ENCODE assay signal across 13 cellular contexts in genomic region chr12:18461738-18462137, GRCh38.
A peak's percentile ranks its signal among the peaks of the same experiment; 100 is the strongest.
DNase-seq lines count a peak whose midpoint lies in the region; ATAC-seq and TF ChIP-seq lines count a peak whose summit lies in the region.
"Had no signal": no experiment of that assay in that cellular context is flagged by ENCODE, and none has a peak within 500 bp of the region (broad histone marks: within the 10 kb centered on the region; RNA-seq: fewer than 3 reads in every experiment).

No MANE protein-coding gene starts in this region.

- no peaks in the 10 kb centered on the region for H3K36me3 ChIP-seq in adipocyte (ENCODE audit: control insufficient read depth, insufficient read depth, low read length, severe bottlenecking)
- H3K36me3 ChIP-seq in Caco-2 (ENCODE audit: control insufficient read depth, insufficient read depth, low read length): no peaks in the 10 kb centered on the region

- peak; percentile 24 for DNase-seq in GM04503 (ENCODE audit: low read depth)
- DNase-seq in adipocyte (ENCODE audit: low read depth): peak; percentile 7
- DNase-seq in fibroblast of mammary gland (ENCODE audit: low read depth): peak; percentile 58
- DNase-seq in Caco-2: no peak
- DNase-seq in foreskin melanocyte: no peak
- DNase-seq in NCI-H146 treated with DMSO at 0.1 percent for 48 hours (lab: John Stamatoyannopoulos, UW; ENCODE audit: unreplicated experiment): no peak
- DNase-seq: DMS153, NCI-H1092 treated with DMSO at 0.1 percent for 48 hours, NCI-H187, NCI-H748 treated with DMSO at 0.1 percent for 48 hours, SHP77 treated with DMSO at 0.1 percent for 48 hours had no signal

- H3K4me1 ChIP-seq in adipocyte (ENCODE audit: control insufficient read depth, insufficient read depth, low read length) (peaks cover 23% of the 10 kb centered on the region), Caco-2 (no peaks in the 10 kb centered on the region)

- H3K9me3 Mint-ChIP-seq in Caco-2 (ENCODE audit: unreplicated experiment): no peaks in the 10 kb centered on the region

- ATAC-seq in GM18511 (IDR thresholded peaks at IDR 0.05; ENCODE audit: unreplicated experiment): no peak
- ATAC-seq: K562 had no signal

- no peaks in the 10 kb centered on the region for H3K36me3 Mint-ChIP-seq in Caco-2 (ENCODE audit: insufficient read depth, unreplicated experiment)

- no peaks in the 10 kb centered on the region for H3K9me3 ChIP-seq in adipocyte (ENCODE audit: control insufficient read depth, low read length)
- H3K9me3 ChIP-seq in Caco-2: no peaks in the 10 kb centered on the region

- no peak overlapping the region for H3K9ac ChIP-seq in adipocyte (ENCODE audit: low read length)

- H3K27ac Mint-ChIP-seq in Caco-2 (ENCODE audit: unreplicated experiment): no peak overlapping the region

- no peak overlapping the region for H3K4me3 Mint-ChIP-seq in Caco-2 (ENCODE audit: unreplicated experiment)

- H3K27me3 ChIP-seq in adipocyte (replicated peaks; ENCODE audit: control insufficient read depth, insufficient read depth, low read length): no peaks in the 10 kb centered on the region
- no peaks in the 10 kb centered on the region for H3K27me3 ChIP-seq in Caco-2 (replicated peaks; ENCODE audit: control insufficient read depth, insufficient read depth, low read length)

- intact Hi-C loops in Caco-2 (cut with micrococcal nuclease; ENCODE audit: unreplicated experiment): no loop called here

- no peaks in the 10 kb centered on the region for H3K4me1 Mint-ChIP-seq in Caco-2 (ENCODE audit: low read depth, unreplicated experiment)

- H3K4me3 ChIP-seq in adipocyte (ENCODE audit: low read length) (peak overlapping the region; percentile 38), fibroblast of mammary gland (ENCODE audit: control insufficient read depth, low read depth, low read length) (no peak overlapping the region), Caco-2 (ENCODE audit: low read depth, low read length) (no peak overlapping the region)
- H3K4me3 ChIP-seq: K562 had no signal

- POLR2A ChIA-PET in Caco-2 (lab: Charles Lee): no interaction called here

- H3K27me3 Mint-ChIP-seq in Caco-2 (ENCODE audit: insufficient read depth, unreplicated experiment): peaks cover 10% of the 10 kb centered on the region

- no TSS peak for BruUV-seq in Caco-2 (replicated peaks; lab: Mats Ljungman, UMichigan)

- TF ChIP-seq CTCF in fibroblast of mammary gland (conservative IDR thresholded peaks at IDR 0.05; ENCODE audit: control insufficient read depth, insufficient read depth, low read depth, low read length) (no peak), Caco-2 (IDR thresholded peaks at IDR 0.05; ENCODE audit: insufficient read depth in 1 of 2, low read depth in 1 of 2, low read length in 1 of 2, severe bottlenecking in 1 of 2, unreplicated experiment in 1 of 2) (no peak)

- CTCF ChIA-PET in Caco-2 (lab: Charles Lee): no interaction called here

Comparison
In these comparisons a context has a peak if more than half of its experiments do, and no peak if none do; other contexts are left out.
1. DNase-seq: peak in GM04503 (single experiment), adipocyte (single experiment) and fibroblast of mammary gland (single experiment); none in Caco-2 (0 of 2), foreskin melanocyte (single experiment) and NCI-H146 treated with DMSO at 0.1 percent for 48 hours (single experiment).